In genomic region chr1:32971576-32971975, GRCh38 we compare ENCODE assay signal across 22 cellular contexts.
"Had no signal": no experiment of that assay in that cellular context is flagged by ENCODE, and none has a peak within 500 bp of the region (broad histone marks: within the 10 kb centered on the region; RNA-seq: fewer than 3 reads in every experiment).

No MANE protein-coding gene starts in this region.

- DNase-seq: activated CD4-positive, alpha-beta memory T cell treated with anti-CD3 and anti-CD28 coated beads, Interleukin-2, amount 10 ng/mL, durations not matched to agents 7 days and 5 days; activated CD4-positive, alpha-beta T cell treated with anti-CD3 and anti-CD28 coated beads for 48 hours; activated CD4-positive, CD25-positive, alpha-beta regulatory T cell; activated naive CD4-positive, alpha-beta T cell treated with Interleukin-2 at 50 U/mL for 16 hours; aorta; brain microvascular endothelial cell; central memory CD4-positive, alpha-beta T cell; effector memory CD4-positive, alpha-beta T cell; foreskin keratinocyte; kidney; lower lobe of right lung; naive thymus-derived CD4-positive, alpha-beta T cell; pancreas; right cardiac atrium; SK-N-SH; stimulated activated CD4-positive, alpha-beta T cell treated with anti-CD3 and anti-CD28 coated beads, Interleukin-12 subunit alpha, Interleukin-12 subunit beta, amount 100 ng/mL, for 4 hours; stomach; uterus had no signal

- H3K4me1 ChIP-seq: pancreas, uterus had no signal

- H3K27ac ChIP-seq: brain microvascular endothelial cell, foreskin keratinocyte, lower lobe of right lung, neutrophil, pancreas, stomach, suprapubic skin, tibial nerve, uterus had no signal

- ATAC-seq: foreskin keratinocyte; lower lobe of right lung; naive thymus-derived CD4-positive, alpha-beta T cell; pancreas; right cardiac atrium; stimulated activated memory B cell treated with anti-CD40 and anti-IgM and Interleukin-4, amounts not matched to agents 10 μg/mL and 1 μg/mL and 100 μg/mL, for 72 hours had no signal

- H3K9me3 ChIP-seq: lower lobe of right lung, neutrophil, pancreas, SK-N-SH, stomach, suprapubic skin, tibial nerve, uterus had no signal

- H3K36me3 Mint-ChIP-seq: stimulated activated memory B cell treated with anti-CD40 and anti-IgM and Interleukin-4, amounts not matched to agents 10 μg/mL and 1 μg/mL and 100 μg/mL, for 72 hours had no signal

- H3K36me3 ChIP-seq: brain microvascular endothelial cell, lower lobe of right lung, neutrophil, pancreas, stomach, suprapubic skin, tibial nerve, uterus had no signal

- H3K27ac Mint-ChIP-seq: activated CD4-positive, alpha-beta memory T cell treated with anti-CD3 and anti-CD28 coated beads, Interleukin-2, amount 10 ng/mL, durations not matched to agents 7 days and 5 days; stimulated activated memory B cell treated with anti-CD40 and anti-IgM and Interleukin-4, amounts not matched to agents 10 μg/mL and 1 μg/mL and 100 μg/mL, for 72 hours had no signal

- H3K4me3 ChIP-seq: lower lobe of right lung, pancreas, stomach, suprapubic skin, tibial nerve, uterus had no signal

- H3K9me3 Mint-ChIP-seq: stimulated activated memory B cell treated with anti-CD40 and anti-IgM and Interleukin-4, amounts not matched to agents 10 μg/mL and 1 μg/mL and 100 μg/mL, for 72 hours had no signal

- H3K27me3 ChIP-seq: brain microvascular endothelial cell, foreskin keratinocyte, pancreas, suprapubic skin, tibial nerve, uterus had no signal
